In genomic region chr17:1648582-1649115, GRCh38 we compare ENCODE assay signal across 1 cellular context.
TF ChIP-seq lines count a peak whose summit lies in the region.

No MANE protein-coding gene starts in this region.

TF ChIP-seq in HepG2, 621 proteins besides CTCF, POLR2A, EP300 and RAD21 (continued from another document and continues in another):
- TF ChIP-seq IKZF5 (CRISPR knock-in tag; IDR thresholded peaks at IDR 0.05): peak; percentile 22; the same call in 1 of the 2 replicates
- TF ChIP-seq ASH2L (IDR thresholded peaks at IDR 0.05; ENCODE audit: insufficient read length, low read depth, low read length): no peak
- peak; percentile 44; the same call in 1 of the 2 replicates for TF ChIP-seq TIGD3 (CRISPR knock-in tag; IDR thresholded peaks at IDR 0.05; ENCODE audit: borderline replicate concordance)
- TF ChIP-seq FOXO1 (CRISPR knock-in tag; IDR thresholded peaks at IDR 0.05): 0 out of 2 replicates have a peak, but pooled peaks have one; percentile 12
- no peak for TF ChIP-seq ZNF646 (CRISPR knock-in tag; IDR thresholded peaks at IDR 0.05)
- TF ChIP-seq TCF7L2 (IDR thresholded peaks at IDR 0.05; ENCODE audit: low read depth, low read length): no peak
- TF ChIP-seq CENPT (CRISPR knock-in tag; IDR thresholded peaks at IDR 0.05; ENCODE audit: low read depth): no peak
- no peak for TF ChIP-seq NFE2L2 (IDR thresholded peaks at IDR 0.05; ENCODE audit: low read length)
- TF ChIP-seq HMG20B (CRISPR knock-in tag; conservative IDR thresholded peaks at IDR 0.05): no peak
- no peak for TF ChIP-seq MAFK (conservative IDR thresholded peaks at IDR 0.05 in 1 of 2, IDR thresholded peaks at IDR 0.05 in 1 of 2; ENCODE audit: low read length in 2 of 2)
- no peak for TF ChIP-seq ZNF577 (CRISPR knock-in tag; IDR thresholded peaks at IDR 0.05; ENCODE audit: borderline replicate concordance, low read depth)
- no peak for TF ChIP-seq MXD4 (CRISPR knock-in tag; IDR thresholded peaks at IDR 0.05)
- TF ChIP-seq ARNTL (CRISPR knock-in tag; IDR thresholded peaks at IDR 0.05): no peak
- TF ChIP-seq POGK (CRISPR knock-in tag; conservative IDR thresholded peaks at IDR 0.05): no peak; the same call in 1 of the 2 replicates
- no peak for TF ChIP-seq ZC3H13 (CRISPR knock-in tag; IDR thresholded peaks at IDR 0.05)
- no peak for TF ChIP-seq CEBPB (IDR thresholded peaks at IDR 0.05; ENCODE audit: borderline replicate concordance, low read depth, low read length)
- TF ChIP-seq CREB3 (CRISPR knock-in tag; IDR thresholded peaks at IDR 0.05): no peak
- no peak for TF ChIP-seq ZNF333 (CRISPR knock-in tag; IDR thresholded peaks at IDR 0.05; ENCODE audit: borderline replicate concordance)
- peak; percentile 61 for TF ChIP-seq SP5 (CRISPR knock-in tag; IDR thresholded peaks at IDR 0.05; ENCODE audit: borderline replicate concordance, low read depth)
- no peak for TF ChIP-seq ZNF614 (CRISPR knock-in tag; IDR thresholded peaks at IDR 0.05; ENCODE audit: borderline replicate concordance)
- peak; percentile 71; the same call in 1 of the 2 replicates for TF ChIP-seq SAP130 (CRISPR knock-in tag; IDR thresholded peaks at IDR 0.05; ENCODE audit: low read depth)
- TF ChIP-seq RCOR2 (CRISPR knock-in tag; IDR thresholded peaks at IDR 0.05): 0 out of 2 replicates have a peak, but pooled peaks have one; percentile 22
- TF ChIP-seq BATF2 (CRISPR knock-in tag; IDR thresholded peaks at IDR 0.05): no peak
- TF ChIP-seq ETS1 (CRISPR knock-in tag; IDR thresholded peaks at IDR 0.05): no peak
- TF ChIP-seq SP2 (CRISPR knock-in tag; IDR thresholded peaks at IDR 0.05): no peak; the same call in 1 of the 2 replicates
- TF ChIP-seq GPN1 (CRISPR knock-in tag; IDR thresholded peaks at IDR 0.05; ENCODE audit: borderline replicate concordance): no peak
- TF ChIP-seq ZNF784 (CRISPR knock-in tag; IDR thresholded peaks at IDR 0.05; ENCODE audit: borderline replicate concordance): no peak
- TF ChIP-seq ZSCAN30 (CRISPR knock-in tag; IDR thresholded peaks at IDR 0.05): no peak
- no peak for TF ChIP-seq TP53 (CRISPR knock-in tag; conservative IDR thresholded peaks at IDR 0.05)
- TF ChIP-seq MBNL3 (CRISPR knock-in tag; conservative IDR thresholded peaks at IDR 0.05): no peak
- TF ChIP-seq ZMYM2 (CRISPR knock-in tag; IDR thresholded peaks at IDR 0.05): no peak
- no peak for TF ChIP-seq ZNF691 (CRISPR knock-in tag; IDR thresholded peaks at IDR 0.05; ENCODE audit: borderline replicate concordance, low read depth)
- TF ChIP-seq CBX1 (IDR thresholded peaks at IDR 0.05; ENCODE audit: low read depth): no peak
- TF ChIP-seq SIX1 (CRISPR knock-in tag; IDR thresholded peaks at IDR 0.05; ENCODE audit: borderline replicate concordance): no peak
- TF ChIP-seq MAFF (IDR thresholded peaks at IDR 0.05; ENCODE audit: low read depth, low read length): no peak
- TF ChIP-seq NKX3-1 (CRISPR knock-in tag; IDR thresholded peaks at IDR 0.05): no peak
- TF ChIP-seq ZNF362 (CRISPR knock-in tag; IDR thresholded peaks at IDR 0.05; ENCODE audit: borderline replicate concordance): no peak
- no peak for TF ChIP-seq SAFB2 (CRISPR knock-in tag; IDR thresholded peaks at IDR 0.05; ENCODE audit: borderline replicate concordance, low read depth)
- TF ChIP-seq GATAD2A (CRISPR knock-in tag; IDR thresholded peaks at IDR 0.05): peak; percentile 45
- no peak for TF ChIP-seq ZNF724P (CRISPR knock-in tag; IDR thresholded peaks at IDR 0.05; ENCODE audit: borderline replicate concordance)
- no peak for TF ChIP-seq JUN (CRISPR knock-in tag; IDR thresholded peaks at IDR 0.05)
- no peak for TF ChIP-seq PAXIP1 (CRISPR knock-in tag; conservative IDR thresholded peaks at IDR 0.05)
- no peak for TF ChIP-seq ATRX (CRISPR knock-in tag; IDR thresholded peaks at IDR 0.05; ENCODE audit: borderline replicate concordance)
- TF ChIP-seq RFXANK (CRISPR knock-in tag; IDR thresholded peaks at IDR 0.05): no peak
